In the genomic region with DNA sequence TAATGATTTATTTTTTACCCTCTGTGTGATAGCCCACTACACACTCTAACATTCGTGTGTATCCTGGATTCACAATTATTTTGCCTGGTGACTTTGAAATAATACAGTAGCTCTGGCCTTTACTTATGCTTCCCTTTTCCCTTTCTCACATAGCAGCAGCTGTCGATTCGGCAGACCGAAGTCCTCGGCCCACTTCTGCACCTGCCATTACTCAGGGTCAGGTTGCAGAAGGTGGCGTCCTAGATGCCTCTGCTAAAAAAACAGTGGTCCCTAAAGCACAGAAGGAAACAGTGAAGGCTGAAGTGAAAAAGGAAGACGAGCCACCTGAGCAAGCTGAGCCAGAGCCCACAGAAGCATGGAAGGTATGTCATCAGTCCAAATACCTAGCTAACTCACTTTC, we compare ENCODE assay signal across 21 cellular contexts.
DNase-seq lines count a peak whose midpoint lies in the region; ATAC-seq and TF ChIP-seq lines count a peak whose summit lies in the region.
"Had no signal": no experiment of that assay in that cellular context is flagged by ENCODE, and none has a peak within 500 bp of the region (broad histone marks: within the 10 kb centered on the region; RNA-seq: fewer than 3 reads in every experiment).

No MANE protein-coding gene starts in this region.

- no peaks in the 10 kb centered on the region for H3K9me3 Mint-ChIP-seq in activated naive CD4-positive, alpha-beta T cell treated with anti-CD3 and anti-CD28 coated beads, Interleukin-2, amount 50 U/mL, for 24 hours
- no peaks in the 10 kb centered on the region for H3K9me3 Mint-ChIP-seq in neural crest cell
- no peaks in the 10 kb centered on the region for H3K9me3 Mint-ChIP-seq in activated naive CD4-positive, alpha-beta T cell treated with anti-CD3 and anti-CD28 coated beads, Interleukin-2, amount 50 U/mL, for 72 hours
- H3K9me3 Mint-ChIP-seq: CD4-positive, CD25-positive, alpha-beta regulatory T cell; H9 had no signal

- no peak for TF ChIP-seq EP300 in ovary (IDR thresholded peaks at IDR 0.05)

- 83 to 87% (median 86%) methylated on average over 7 of the region's 7 CpGs for WGBS in ovary, 3 donors

- no peak overlapping the region for H3K4me3 Mint-ChIP-seq in activated naive CD4-positive, alpha-beta T cell treated with anti-CD3 and anti-CD28 coated beads, Interleukin-2, amount 50 U/mL, for 24 hours
- H3K4me3 Mint-ChIP-seq in neural crest cell = no peak overlapping the region
- H3K4me3 Mint-ChIP-seq: CD4-positive, CD25-positive, alpha-beta regulatory T cell; H9 had no signal

- TF ChIP-seq CTCF in ascending aorta (IDR thresholded peaks at IDR 0.05) = no peak
- no peak for TF ChIP-seq CTCF in neural crest cell (conservative IDR thresholded peaks at IDR 0.05)
- no peak for TF ChIP-seq CTCF in ovary (IDR thresholded peaks at IDR 0.05)

- H3K27ac ChIP-seq in ascending aorta (peak overlapping the region; percentile 44 to 58), ovary (no peak overlapping the region)

- TF ChIP-seq POLR2A in ovary (IDR thresholded peaks at IDR 0.05) = no peak

- DNase-seq in activated naive CD4-positive, alpha-beta T cell treated with Interleukin-2 at 50 U/mL for 16 hours = no peak
- DNase-seq in ascending aorta (ENCODE audit: low spot score in 2 of 2) (no peak), neural crest cell (ENCODE audit: low read depth, low spot score) (no peak), ovary (no peak), NCI-H1417 (lab: John Stamatoyannopoulos, UW) (no peak)
- no peak for DNase-seq in activated naive CD4-positive, alpha-beta T cell treated with anti-CD3 and anti-CD28 coated beads, Interleukin-2, amount 50 U/mL, for 72 hours (ENCODE audit: low spot score in 2 of 2)
- DNase-seq: BE2C; Caco-2; CD4-positive, CD25-positive, alpha-beta regulatory T cell; DMS153; GDM1; H9; KBM-7; NCI-H1105 treated with DMSO at 0.1 percent for 48 hours; NCI-H1694 treated with DMSO at 0.1 percent for 48 hours; NCI-H510A; NCI-H774; OCI-M1; Right ventricle myocardium superior had no signal

- peak overlapping the region; percentile 52 for H3K27ac Mint-ChIP-seq in activated naive CD4-positive, alpha-beta T cell treated with anti-CD3 and anti-CD28 coated beads, Interleukin-2, amount 50 U/mL, for 24 hours
- peak overlapping the region; percentile 44 for H3K27ac Mint-ChIP-seq in neural crest cell (ENCODE audit: unreplicated experiment)
- peak overlapping the region in 1 of 2 donors; percentile 12 for H3K27ac Mint-ChIP-seq in activated naive CD4-positive, alpha-beta T cell treated with anti-CD3 and anti-CD28 coated beads, Interleukin-2, amount 50 U/mL, for 72 hours
- H3K27ac Mint-ChIP-seq: H9 had no signal

- no peaks in the 10 kb centered on the region for H3K9me3 ChIP-seq in ascending aorta
- no peaks in the 10 kb centered on the region for H3K9me3 ChIP-seq in ovary
- H3K9me3 ChIP-seq: BE2C, Caco-2 had no signal

- H3K27me3 ChIP-seq in ascending aorta (no peaks in the 10 kb centered on the region), ovary (no peaks in the 10 kb centered on the region)
- H3K27me3 ChIP-seq: BE2C had no signal

- H3K4me3 ChIP-seq in ascending aorta (no peak overlapping the region), ovary (no peak overlapping the region)

- no peaks in the 10 kb centered on the region for H3K36me3 ChIP-seq in ascending aorta
- no peaks in the 10 kb centered on the region for H3K36me3 ChIP-seq in ovary
- H3K36me3 ChIP-seq: BE2C had no signal

- no peak for ATAC-seq in activated naive CD4-positive, alpha-beta T cell treated with anti-CD3 and anti-CD28 coated beads, Interleukin-2, amount 50 U/mL, for 72 hours
- ATAC-seq: HepG2 had no signal

- H3K36me3 Mint-ChIP-seq in activated naive CD4-positive, alpha-beta T cell treated with anti-CD3 and anti-CD28 coated beads, Interleukin-2, amount 50 U/mL, for 24 hours = peaks cover 5% of the 10 kb centered on the region
- H3K36me3 Mint-ChIP-seq in neural crest cell (ENCODE audit: low read depth) = no peaks in the 10 kb centered on the region
- peaks cover 0 to 5% of the 10 kb centered on the region in 2 donors for H3K36me3 Mint-ChIP-seq in activated naive CD4-positive, alpha-beta T cell treated with anti-CD3 and anti-CD28 coated beads, Interleukin-2, amount 50 U/mL, for 72 hours

- intact Hi-C loops in ascending aorta (cut with DNase I) = loop anchor here (5.0 kb wide), 3 partner anchors 69 to 171 kb away; a partner anchor contains a TSS
- intact Hi-C loops in ovary (cut with DNase I) = loop anchor here in 1 of 4 donors (10.0 kb wide), 1 partner anchor 62 kb away; no protein-coding TSS in a partner anchor

- peaks cover 3% of the 10 kb centered on the region for H3K4me1 Mint-ChIP-seq in activated naive CD4-positive, alpha-beta T cell treated with anti-CD3 and anti-CD28 coated beads, Interleukin-2, amount 50 U/mL, for 24 hours
- H3K4me1 Mint-ChIP-seq in neural crest cell = no peaks in the 10 kb centered on the region
- H3K4me1 Mint-ChIP-seq: H9 had no signal

- H3K4me1 ChIP-seq in ascending aorta = peaks cover 0 to 30% of the 10 kb centered on the region in 2 donors
- no peaks in the 10 kb centered on the region for H3K4me1 ChIP-seq in ovary (ENCODE audit: insufficient read depth)
- H3K4me1 ChIP-seq: BE2C, Caco-2 had no signal

- H3K27me3 Mint-ChIP-seq in activated naive CD4-positive, alpha-beta T cell treated with anti-CD3 and anti-CD28 coated beads, Interleukin-2, amount 50 U/mL, for 24 hours = no peaks in the 10 kb centered on the region
- H3K27me3 Mint-ChIP-seq in neural crest cell (ENCODE audit: low read depth) = no peaks in the 10 kb centered on the region
- H3K27me3 Mint-ChIP-seq: CD4-positive, CD25-positive, alpha-beta regulatory T cell had no signal

Comparison
In these comparisons a context has a peak if more than half of its experiments do, and no peak if none do; other contexts are left out.
1. H3K27ac ChIP-seq: peak in ascending aorta (2 of 2); none in ovary (0 of 2).